Comparison of ENCODE assay signal across 32 cellular contexts in genomic region chr2:198186257-198186656, GRCh38.
"Had no signal": no experiment of that assay in that cellular context is flagged by ENCODE, and none has a peak within 500 bp of the region (broad histone marks: within the 10 kb centered on the region; RNA-seq: fewer than 3 reads in every experiment).

No MANE protein-coding gene starts in this region.

- H3K4me2 ChIP-seq: hepatocyte had no signal

- H3K4me1 ChIP-seq: adrenal gland, breast epithelium, colonic mucosa, esophagus squamous epithelium, gastroesophageal sphincter had no signal

- FAIRE-seq: endometrium, endothelial cell of umbilical vein had no signal

- H3K9me3 ChIP-seq: adrenal gland, breast epithelium, colonic mucosa, esophagus squamous epithelium, gastroesophageal sphincter had no signal

- ATAC-seq: activated CD4-positive, alpha-beta T cell treated with anti-CD3 and anti-CD28 coated beads for 36 hours; activated CD8-positive, alpha-beta memory T cell treated with anti-CD3 and anti-CD28 coated beads, Interleukin-2, amount 10 ng/mL, durations not matched to agents 7 days and 5 days; activated CD8-positive, alpha-beta T cell treated with anti-CD3 and anti-CD28 coated beads, Interleukin-2, amount 10 ng/mL, durations not matched to agents 7 days and 5 days; activated naive CD8-positive, alpha-beta T cell treated with anti-CD3 and anti-CD28 coated beads, Interleukin-2, amount 50 U/mL, for 24 hours; gastroesophageal sphincter; heart right ventricle had no signal

- H3K36me3 ChIP-seq: adrenal gland, breast epithelium, cardiac muscle cell, colonic mucosa, esophagus squamous epithelium, gastroesophageal sphincter, heart right ventricle had no signal

- H3K27ac ChIP-seq: adrenal gland, breast epithelium, cardiac muscle cell, colonic mucosa, epithelial cell of prostate, esophagus squamous epithelium, gastroesophageal sphincter, heart right ventricle, hepatocyte had no signal

- H3K79me2 ChIP-seq: hepatocyte had no signal

- DNase-seq: activated CD4-positive, alpha-beta memory T cell treated with anti-CD3 and anti-CD28 coated beads for 36 hours; activated CD4-positive, alpha-beta T cell treated with anti-CD3 and anti-CD28 coated beads for 36 hours; activated CD4-positive, alpha-beta T cell treated with anti-CD3 and anti-CD28 coated beads, Interleukin-2, amount 10 ng/mL, durations not matched to agents 24 days and 14 days; activated CD4-positive, CD25-positive, alpha-beta regulatory T cell; activated CD4-positive, CD25-positive, alpha-beta regulatory T cell treated with anti-CD3 and anti-CD28 coated beads, Interleukin-2, amount 50 U/mL, for 72 hours; activated CD8-positive, alpha-beta memory T cell treated with anti-CD3 and anti-CD28 coated beads, Interleukin-2, amount 10 ng/mL, durations not matched to agents 7 days and 5 days; activated CD8-positive, alpha-beta memory T cell treated with anti-CD3 and anti-CD28 coated beads, Interleukin-2, amount 50 U/mL, for 4 hours; activated CD8-positive, alpha-beta T cell treated with anti-CD3 and anti-CD28 coated beads, Interleukin-2, amount 10 ng/mL, durations not matched to agents 7 days and 5 days; activated effector memory CD4-positive, alpha-beta T cell treated with anti-CD3 and anti-CD28 coated beads, Interleukin-2, amount 50 U/mL, for 16 hours; activated naive CD4-positive, alpha-beta T cell treated with anti-CD3 and anti-CD28 coated beads for 36 hours; activated naive CD8-positive, alpha-beta T cell treated with anti-CD3 and anti-CD28 coated beads for 36 hours; activated naive CD8-positive, alpha-beta T cell treated with anti-CD3 and anti-CD28 coated beads, Interleukin-2, amount 50 U/mL, for 24 hours; activated T-cell treated with anti-CD3 and anti-CD28 coated beads, Interleukin-2, amount 50 U/mL, for 1 hour; activated T-cell treated with anti-CD3 and anti-CD28 coated beads, Interleukin-2, amount 50 U/mL, for 48 hours; adrenal gland; amygdala; aorta; central memory CD4-positive, alpha-beta T cell; cerebellar nuclear complex; colonic mucosa; effector CD8-positive, alpha-beta T cell; esophagus squamous epithelium; foreskin melanocyte; heart right ventricle; T1000 had no signal

- H3K4me3 ChIP-seq: adrenal gland, breast epithelium, cardiac muscle cell, colonic mucosa, esophagus squamous epithelium, gastroesophageal sphincter, heart right ventricle, hepatocyte had no signal

- H3K27me3 ChIP-seq: adrenal gland, cardiac muscle cell, colonic mucosa, esophagus squamous epithelium, gastroesophageal sphincter, hepatocyte had no signal

- H2AFZ ChIP-seq: hepatocyte had no signal
